Comparison of ENCODE assay signal across 18 cellular contexts in genomic region chr9:120381839-120382238, GRCh38.
"Had no signal": no experiment of that assay in that cellular context is flagged by ENCODE, and none has a peak within 500 bp of the region (broad histone marks: within the 10 kb centered on the region; RNA-seq: fewer than 3 reads in every experiment).

No MANE protein-coding gene starts in this region.

- H3K36me3 ChIP-seq: heart right ventricle, ovary, suprapubic skin, thyroid gland, upper lobe of left lung, uterus had no signal

- H3K4me1 Mint-ChIP-seq: naive thymus-derived CD4-positive, alpha-beta T cell had no signal

- H3K27ac ChIP-seq: heart right ventricle, neutrophil, ovary, suprapubic skin, thyroid gland, upper lobe of left lung, uterus had no signal

- H3K27me3 Mint-ChIP-seq: naive thymus-derived CD4-positive, alpha-beta T cell had no signal

- ATAC-seq: heart right ventricle; naive thymus-derived CD4-positive, alpha-beta T cell; right cardiac atrium had no signal

- H3K9me3 ChIP-seq: neutrophil, ovary, thyroid gland had no signal

- H3K4me3 Mint-ChIP-seq: nephron progenitor cell had no signal

- H3K27me3 ChIP-seq: heart right ventricle, neutrophil, ovary, suprapubic skin, thyroid gland, upper lobe of left lung, uterus had no signal

- DNase-seq: effector memory CD4-positive, alpha-beta T cell; heart right ventricle; hypothalamus; kidney glomerular epithelial cell; mesendoderm; naive thymus-derived CD4-positive, alpha-beta T cell; nephron progenitor cell; ovary; right cardiac atrium; stimulated activated CD4-positive, alpha-beta T cell treated with anti-CD3 and anti-CD28 coated beads, Interleukin-15, amount 100 ng/mL, for 24 hours; stimulated activated CD4-positive, alpha-beta T cell treated with anti-CD3 and anti-CD28 coated beads, Interleukin-1b, Interleukin-23, amount 100 ng/mL, for 48 hours; stimulated activated CD4-positive, alpha-beta T cell treated with anti-CD3 and anti-CD28 coated beads, Interleukin-4, amount 100 ng/mL, for 4 hours; stimulated activated naive CD4-positive, alpha-beta T cell; thyroid gland; uterus had no signal

- H3K4me1 ChIP-seq: uterus had no signal

- H3K4me3 ChIP-seq: heart right ventricle, ovary, suprapubic skin, thyroid gland, upper lobe of left lung, uterus had no signal
